In the genomic region with DNA sequence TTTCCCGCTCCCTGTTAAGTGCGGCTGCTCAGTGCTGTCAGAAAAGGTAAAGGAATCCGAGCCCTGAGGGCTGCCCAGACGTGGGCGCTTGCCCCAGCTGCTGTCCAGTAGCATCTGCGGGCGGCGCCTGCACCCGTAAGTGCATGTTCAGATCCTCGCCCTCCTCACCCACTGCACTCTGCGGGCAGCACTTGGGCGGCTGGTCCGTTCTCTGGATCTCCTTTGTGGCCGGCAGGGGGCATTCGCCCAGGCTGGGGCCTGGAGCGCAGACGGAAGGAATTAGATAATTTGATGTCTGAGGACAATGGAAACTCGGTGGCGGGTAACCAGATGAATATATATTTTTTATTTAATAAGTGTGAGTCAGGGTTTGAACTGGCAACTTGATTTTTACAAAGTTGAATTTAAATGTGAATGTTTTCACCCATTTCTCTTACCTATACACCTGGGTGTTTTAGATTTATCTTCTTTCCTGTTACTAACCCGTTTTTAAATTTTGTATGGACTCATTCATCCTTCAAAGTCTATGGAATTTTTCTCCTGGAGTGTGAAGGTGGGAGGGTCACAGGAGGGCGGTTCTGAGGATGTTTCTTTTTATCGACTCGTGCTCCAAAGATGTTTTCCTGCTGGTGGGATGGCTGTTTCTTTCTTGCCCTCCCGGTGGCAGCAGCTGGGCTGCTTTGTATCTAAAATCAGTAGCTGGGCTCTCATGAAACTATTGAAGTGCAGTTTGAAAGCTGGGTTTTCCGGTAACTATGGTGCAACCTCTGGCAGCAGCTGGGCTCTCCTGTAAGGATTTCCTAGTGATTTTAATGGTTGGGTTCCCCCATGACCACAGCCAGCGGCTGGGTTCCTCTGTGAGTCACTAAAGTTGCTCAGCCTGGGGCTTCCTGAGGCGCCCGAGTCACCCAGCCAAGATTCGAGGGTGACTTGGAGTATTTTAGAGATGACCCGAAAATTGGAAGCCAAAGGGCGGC, we compare ENCODE assay signal across 8 cellular contexts.
A peak's percentile ranks its signal among the peaks of the same experiment; 100 is the strongest.
DNase-seq lines count a peak whose midpoint lies in the region; ATAC-seq and TF ChIP-seq lines count a peak whose summit lies in the region.
"Not testable (repeated sequence)": the region's sequence is repeated elsewhere in the genome, so short reads cannot be mapped to it uniquely, and the experiment has no call there.

No MANE protein-coding gene starts in this region.

- H3K9ac ChIP-seq in OCI-LY3 (ENCODE audit: low read length), result not testable (repeated sequence)

- DNase-seq in CD4-positive, CD25-positive, alpha-beta regulatory T cell, result not testable (repeated sequence)
- DNase-seq in HS-5 (ENCODE audit: low read depth) (peak; percentile 38), dermis blood vessel endothelial cell (peak; percentile 82), right cardiac atrium (peak; percentile 77 to 80 (median 77)), neural crest cell (ENCODE audit: low read depth, low spot score) (peak; percentile 54), stromal cell of bone marrow (ENCODE audit: low read depth) (peak; percentile 81)
- peak; percentile 25 for DNase-seq in activated CD8-positive, alpha-beta T cell treated with anti-CD3 and anti-CD28 coated beads for 36 hours

- intact Hi-C loops in activated CD8-positive, alpha-beta T cell treated with anti-CD3 and anti-CD28 coated beads for 36 hours (cut with micrococcal nuclease); right cardiac atrium (cut with DNase I): not testable (repeated sequence)

- CTCF ChIA-PET in activated CD8-positive, alpha-beta T cell treated with anti-CD3 and anti-CD28 coated beads for 36 hours (lab: Charles Lee), result not testable (repeated sequence)

- H3K27me3 ChIP-seq in CD4-positive, CD25-positive, alpha-beta regulatory T cell (ENCODE audit: control insufficient read depth, insufficient read depth, low read length); OCI-LY3 (ENCODE audit: low read depth, low read length); right cardiac atrium (ENCODE audit: control insufficient read depth, insufficient read depth): not testable (repeated sequence)

- peaks cover 20% of the 10 kb centered on the region for H3K36me3 Mint-ChIP-seq in CD4-positive, CD25-positive, alpha-beta regulatory T cell
- not testable (repeated sequence) for H3K36me3 Mint-ChIP-seq in activated CD8-positive, alpha-beta T cell treated with anti-CD3 and anti-CD28 coated beads for 36 hours (ENCODE audit: low read depth); neural crest cell (ENCODE audit: low read depth)

- H4K20me1 ChIP-seq in OCI-LY3 (ENCODE audit: insufficient read depth, low read length), result not testable (repeated sequence)

- H3K4me1 Mint-ChIP-seq in CD4-positive, CD25-positive, alpha-beta regulatory T cell, result peaks cover 0 to 15% (median 6%) of the 10 kb centered on the region in 4 donors
- not testable (repeated sequence) for H3K4me1 Mint-ChIP-seq in activated CD8-positive, alpha-beta T cell treated with anti-CD3 and anti-CD28 coated beads for 36 hours (ENCODE audit: low read depth)
- H3K4me1 Mint-ChIP-seq in neural crest cell, result peaks cover 47% of the 10 kb centered on the region

- POLR2A ChIA-PET in activated CD8-positive, alpha-beta T cell treated with anti-CD3 and anti-CD28 coated beads for 36 hours (lab: Charles Lee), result not testable (repeated sequence)

- peak overlapping the region in 1 of 3 donors; percentile 62 for H3K27ac Mint-ChIP-seq in CD4-positive, CD25-positive, alpha-beta regulatory T cell
- peak overlapping the region; percentile 25 for H3K27ac Mint-ChIP-seq in activated CD8-positive, alpha-beta T cell treated with anti-CD3 and anti-CD28 coated beads for 36 hours
- H3K27ac Mint-ChIP-seq in neural crest cell (ENCODE audit: unreplicated experiment), result peak overlapping the region; percentile 91

- H3K4me3 ChIP-seq in CD4-positive, CD25-positive, alpha-beta regulatory T cell (ENCODE audit: low read depth, low read length); OCI-LY3 (ENCODE audit: low read length); right cardiac atrium (ENCODE audit: low read length): not testable (repeated sequence)

- H3K27ac ChIP-seq in CD4-positive, CD25-positive, alpha-beta regulatory T cell (ENCODE audit: insufficient read depth, low read length, poor library complexity, severe bottlenecking); OCI-LY3 (ENCODE audit: low read length); right cardiac atrium (ENCODE audit: low read length): not testable (repeated sequence)

- not testable (repeated sequence) for H2AFZ ChIP-seq in OCI-LY3 (ENCODE audit: low read depth, low read length)

- not testable (repeated sequence) for H3K27me3 Mint-ChIP-seq in CD4-positive, CD25-positive, alpha-beta regulatory T cell; activated CD8-positive, alpha-beta T cell treated with anti-CD3 and anti-CD28 coated beads for 36 hours; neural crest cell (ENCODE audit: low read depth)

- not testable (repeated sequence) for H3K4me2 ChIP-seq in OCI-LY3 (ENCODE audit: low read length)

- not testable (repeated sequence) for H3K4me3 Mint-ChIP-seq in CD4-positive, CD25-positive, alpha-beta regulatory T cell; activated CD8-positive, alpha-beta T cell treated with anti-CD3 and anti-CD28 coated beads for 36 hours
- peak overlapping the region; percentile 55 for H3K4me3 Mint-ChIP-seq in neural crest cell

- peaks cover 39% of the 10 kb centered on the region for H3K36me3 ChIP-seq in CD4-positive, CD25-positive, alpha-beta regulatory T cell (ENCODE audit: control insufficient read depth, insufficient read depth, low read length)
- H3K36me3 ChIP-seq in OCI-LY3 (replicated peaks; ENCODE audit: low read depth, low read length), result not testable (repeated sequence)

- WGBS in right cardiac atrium, result 51% methylated on average over 31 of the region's 31 CpGs

- peak; percentile 43 for ATAC-seq in CD4-positive, CD25-positive, alpha-beta regulatory T cell (ENCODE audit: low read depth in 2 of 2)
- not testable (repeated sequence) for ATAC-seq in activated CD8-positive, alpha-beta T cell treated with anti-CD3 and anti-CD28 coated beads for 36 hours
- ATAC-seq in right cardiac atrium, result peak; percentile 65 to 88

- H3K79me2 ChIP-seq in OCI-LY3 (ENCODE audit: low read length), result not testable (repeated sequence)

- TF ChIP-seq CTCF in OCI-LY3 (IDR thresholded peaks at IDR 0.05; ENCODE audit: low read depth, low read length), result peak; percentile 44
- TF ChIP-seq CTCF in activated CD8-positive, alpha-beta T cell treated with anti-CD3 and anti-CD28 coated beads for 36 hours (IDR thresholded peaks at IDR 0.05), result not testable (repeated sequence)
- TF ChIP-seq CTCF in neural crest cell (conservative IDR thresholded peaks at IDR 0.05), result peak; percentile 70

- H3K9me3 Mint-ChIP-seq in CD4-positive, CD25-positive, alpha-beta regulatory T cell; activated CD8-positive, alpha-beta T cell treated with anti-CD3 and anti-CD28 coated beads for 36 hours; neural crest cell: not testable (repeated sequence)

- H3K9me3 ChIP-seq in CD4-positive, CD25-positive, alpha-beta regulatory T cell (ENCODE audit: control insufficient read depth in 2 of 2, low read length in 2 of 2); OCI-LY3 (ENCODE audit: insufficient read depth, low read length); right cardiac atrium (ENCODE audit: control insufficient read depth, low read length): not testable (repeated sequence)

- H3K4me1 ChIP-seq in CD4-positive, CD25-positive, alpha-beta regulatory T cell (ENCODE audit: control insufficient read depth, insufficient read depth, low read length, poor library complexity, severe bottlenecking); OCI-LY3 (ENCODE audit: low read length); right cardiac atrium (ENCODE audit: control insufficient read depth, insufficient read depth, low read length): not testable (repeated sequence)
